In genomic region chr3:11591401-11592266, GRCh38 we compare ENCODE assay signal across 8 cellular contexts. TPM values are rescaled to one million over a fixed set of nuclear protein-coding genes. Genes with fewer than 3 reads are reported as not detected.
A peak's percentile ranks its signal among the peaks of the same experiment; 100 is the strongest.
DNase-seq lines count a peak whose midpoint lies in the region; ATAC-seq, FAIRE-seq and TF ChIP-seq lines count a peak whose summit lies in the region.

No MANE protein-coding gene starts in this region.

- TF ChIP-seq CTCF in foreskin keratinocyte (conservative IDR thresholded peaks at IDR 0.05) (no peak), omental fat pad (IDR thresholded peaks at IDR 0.05) (no peak)

- H3K36me3 ChIP-seq in small intestine (ENCODE audit: control insufficient read depth in 2 of 2, insufficient read depth in 2 of 2, low read length in 2 of 2): no peaks in the 10 kb centered on the region

- H3K4me3 ChIP-seq in small intestine (ENCODE audit: low read depth in 1 of 2, low read length in 2 of 2): no peak overlapping the region

- DNase-seq in EL (peak; percentile 72), SW 1271 (lab: John Stamatoyannopoulos, UW) (peak; percentile 29 to 52), foreskin keratinocyte (peak; percentile 56 to 78), omental fat pad (ENCODE audit: low spot score) (no peak), SKM-1 treated with dmso at 0.1 percent for 144 hours (lab: John Stamatoyannopoulos, UW; ENCODE audit: unreplicated experiment) (no peak), NCI-H1105 treated with DMSO at 0.1 percent for 48 hours (lab: John Stamatoyannopoulos, UW) (no peak), small intestine (no peak), NCI-H2171 (lab: John Stamatoyannopoulos, UW) (no peak)

- H3K27ac ChIP-seq in foreskin keratinocyte (no peak overlapping the region), small intestine (ENCODE audit: low read depth in 1 of 2, low read length in 1 of 2) (peak overlapping the region in 1 of 2 donors; percentile 36)

- no peak for FAIRE-seq in small intestine (lab: Jason Lieb, UNC)

- H3K9me3 ChIP-seq in small intestine (ENCODE audit: control insufficient read depth, low read depth): no peaks in the 10 kb centered on the region

- 16 to 31% (median 27%) methylated on average over 9 of the region's 9 CpGs for WGBS in small intestine, 3 donors

- ATAC-seq in foreskin keratinocyte: peak; percentile 83
- ATAC-seq in omental fat pad (ENCODE audit: low FRiP score): peak; percentile 19

- H3K27me3 ChIP-seq in foreskin keratinocyte (no peaks in the 10 kb centered on the region), small intestine (ENCODE audit: control insufficient read depth in 2 of 2, insufficient read depth in 2 of 2, low read length in 2 of 2) (no peaks in the 10 kb centered on the region)

- peaks cover 20% of the 10 kb centered on the region for H3K4me1 ChIP-seq in foreskin keratinocyte
- peaks cover 0 to 5% of the 10 kb centered on the region in 2 donors for H3K4me1 ChIP-seq in small intestine (ENCODE audit: control insufficient read depth in 2 of 2, insufficient read depth in 1 of 2, low read depth in 1 of 2, low read length in 1 of 2)

RNA-seq across cellular contexts. Expression of gene VGLL4, which starts 52.1 kb away (rescaled TPM):
- total RNA-seq in foreskin keratinocyte (28.3 and 30.2 TPM in 2 replicates), omental fat pad (10 to 100 TPM; 41.3 to 54.7 (median 49.5) TPM)
- polyA plus RNA-seq in foreskin keratinocyte (13.6 and 14.8 TPM in 2 replicates), small intestine (10 to 100 TPM; 26.6 to 54.8 (median 27.0) TPM)

Comparison
In these comparisons a context has a peak if more than half of its experiments do, and no peak if none do; other contexts are left out.
1. DNase-seq: peak in EL (single experiment), SW 1271 (2 of 2) and foreskin keratinocyte (2 of 2); none in omental fat pad (single experiment), SKM-1 treated with dmso at 0.1 percent for 144 hours (single experiment), NCI-H1105 treated with DMSO at 0.1 percent for 48 hours (single experiment), small intestine (single experiment) and NCI-H2171 (single experiment).